Comparison of ENCODE assay signal across 14 cellular contexts in genomic region chr16:83420206-83420760, GRCh38.
DNase-seq lines count a peak whose midpoint lies in the region; ATAC-seq and TF ChIP-seq lines count a peak whose summit lies in the region.
"Had no signal": no experiment of that assay in that cellular context is flagged by ENCODE, and none has a peak within 500 bp of the region (broad histone marks: within the 10 kb centered on the region; RNA-seq: fewer than 3 reads in every experiment).

No MANE protein-coding gene starts in this region.

- TF ChIP-seq CTCF in HCT116 (IDR thresholded peaks at IDR 0.05 in 2 of 3, conservative IDR thresholded peaks at IDR 0.05 in 1 of 3; ENCODE audit: borderline replicate concordance in 1 of 3, insufficient read depth in 1 of 3, low read depth in 2 of 3, low read length in 2 of 3) (no peak), endothelial cell (IDR thresholded peaks at IDR 0.05; ENCODE audit: unreplicated experiment) (no peak), neural crest cell (conservative IDR thresholded peaks at IDR 0.05) (no peak)

- no TSS peak for BruUV-seq in HCT116 (replicated peaks; lab: Mats Ljungman, UMichigan)

- no peaks in the 10 kb centered on the region for H3K9me2 ChIP-seq in HCT116 (ENCODE audit: insufficient read depth)

- CTCF ChIA-PET in HCT116 (lab: Charles Lee), result no interaction called here
- CTCF ChIA-PET in CD4-positive, alpha-beta memory T cell (lab: Charles Lee; ENCODE audit: partially characterized antibody), result interaction anchor here (0.6 kb wide), 1 partner anchor 26 kb away, joined by 3 read pairs; no protein-coding TSS in a partner anchor

- H4K20me1 ChIP-seq in HCT116 (ENCODE audit: insufficient read depth), result no peaks in the 10 kb centered on the region

- H3K79me2 ChIP-seq in HCT116 (ENCODE audit: insufficient read depth, low read length), result no peaks in the 10 kb centered on the region

- no peak for ATAC-seq in HCT116
- ATAC-seq: natural killer cell had no signal

- H3K9me3 Mint-ChIP-seq in endothelial cell (ENCODE audit: unreplicated experiment) (no peaks in the 10 kb centered on the region), neural crest cell (no peaks in the 10 kb centered on the region)
- H3K9me3 Mint-ChIP-seq in CD4-positive, alpha-beta memory T cell, result peaks cover 0 to 5% (median under 1%) of the 10 kb centered on the region in 8 donors

- H3K27ac Mint-ChIP-seq in endothelial cell (ENCODE audit: unreplicated experiment) (no peak overlapping the region), neural crest cell (ENCODE audit: unreplicated experiment) (no peak overlapping the region)
- H3K27ac Mint-ChIP-seq in CD4-positive, alpha-beta memory T cell, result no peak overlapping the region
- H3K27ac Mint-ChIP-seq: natural killer cell had no signal

- RAD21 ChIA-PET in HCT116 (lab: Charles Lee; ENCODE audit: low non-redundant PET in 1 of 2, low total read pairs in 2 of 2, uncharacterized antibody in 2 of 2, unreplicated experiment in 2 of 2), result no interaction called here

- no peak overlapping the region for H3K9ac ChIP-seq in HCT116 (ENCODE audit: low read length)
- no peak overlapping the region for H3K9ac ChIP-seq in NT2/D1 (ENCODE audit: insufficient read length, low read depth)

- POLR2A ChIA-PET in HCT116 (lab: Charles Lee), result no interaction called here
- POLR2A ChIA-PET in CD4-positive, alpha-beta memory T cell (lab: Charles Lee; ENCODE audit: partially characterized antibody), result no interaction called here

- H3K27me3 Mint-ChIP-seq in endothelial cell (ENCODE audit: unreplicated experiment) (no peaks in the 10 kb centered on the region), neural crest cell (ENCODE audit: low read depth) (peaks cover 84% of the 10 kb centered on the region)
- peaks cover 0 to under 1% of the 10 kb centered on the region in 2 donors for H3K27me3 Mint-ChIP-seq in CD4-positive, alpha-beta memory T cell

- H3K4me3 ChIP-seq in HCT116 (replicated peaks in 1 of 2; ENCODE audit: low read depth in 1 of 2, low read length in 2 of 2), result no peak overlapping the region
- no peak overlapping the region for H3K4me3 ChIP-seq in NT2/D1 (ENCODE audit: insufficient read length, low read depth)
- H3K4me3 ChIP-seq in CD4-positive, alpha-beta memory T cell (ENCODE audit: low read length in 2 of 2), result no peak overlapping the region
- H3K4me3 ChIP-seq: heart left ventricle, thoracic aorta had no signal

- no peaks in the 10 kb centered on the region; a peak in 1 of 4 replicates for H3K9me3 ChIP-seq in HCT116 (ENCODE audit: control insufficient read depth in 1 of 2, insufficient read depth in 1 of 2, low read depth in 1 of 2, low read length in 2 of 2)
- H3K9me3 ChIP-seq in NT2/D1 (ENCODE audit: insufficient read depth, low read length), result no peaks in the 10 kb centered on the region
- H3K9me3 ChIP-seq in CD4-positive, alpha-beta memory T cell (ENCODE audit: control insufficient read depth in 1 of 2, low read length in 2 of 2), result no peaks in the 10 kb centered on the region
- H3K9me3 ChIP-seq: heart left ventricle, thoracic aorta had no signal

- no peaks in the 10 kb centered on the region for H3K4me1 ChIP-seq in HCT116 (ENCODE audit: control insufficient read depth in 1 of 2, insufficient read depth in 2 of 2, low read length in 2 of 2)
- no peaks in the 10 kb centered on the region for H3K4me1 ChIP-seq in NT2/D1 (ENCODE audit: insufficient read depth, insufficient read length)
- no peaks in the 10 kb centered on the region for H3K4me1 ChIP-seq in CD4-positive, alpha-beta memory T cell (ENCODE audit: insufficient read depth, low read length)
- H3K4me1 ChIP-seq: heart left ventricle had no signal

- no peak overlapping the region for H3K4me2 ChIP-seq in HCT116 (ENCODE audit: low read length)

- H3K4me3 Mint-ChIP-seq in endothelial cell (ENCODE audit: unreplicated experiment), result no peak overlapping the region
- no peak overlapping the region for H3K4me3 Mint-ChIP-seq in neural crest cell
- no peak overlapping the region for H3K4me3 Mint-ChIP-seq in CD4-positive, alpha-beta memory T cell
- H3K4me3 Mint-ChIP-seq: natural killer cell had no signal

- no peak for TF ChIP-seq RAD21 in HCT116 (IDR thresholded peaks at IDR 0.05; ENCODE audit: low read depth)

- no peaks in the 10 kb centered on the region for H3K36me3 ChIP-seq in HCT116 (ENCODE audit: control insufficient read depth in 1 of 2, insufficient read depth in 2 of 2, low read length in 2 of 2)
- no peaks in the 10 kb centered on the region for H3K36me3 ChIP-seq in NT2/D1 (ENCODE audit: insufficient read depth, insufficient read length, low read length)
- no peaks in the 10 kb centered on the region for H3K36me3 ChIP-seq in CD4-positive, alpha-beta memory T cell (ENCODE audit: insufficient read depth, low read length)
- H3K36me3 ChIP-seq: heart left ventricle, thoracic aorta had no signal

- H3K27me3 ChIP-seq in HCT116 (ENCODE audit: insufficient read depth, low read length) (no peaks in the 10 kb centered on the region), NT2/D1 (ENCODE audit: insufficient read depth, insufficient read length) (no peaks in the 10 kb centered on the region)
- H3K27me3 ChIP-seq in CD4-positive, alpha-beta memory T cell (ENCODE audit: insufficient read depth, low read length), result no peaks in the 10 kb centered on the region
- H3K27me3 ChIP-seq: heart left ventricle had no signal

- intact Hi-C loops in HCT116 (cut with micrococcal nuclease), result no loop called here
- intact Hi-C loops in CD4-positive, alpha-beta memory T cell (cut with micrococcal nuclease), result no loop called here

- H3K4me1 Mint-ChIP-seq in endothelial cell (ENCODE audit: unreplicated experiment) (no peaks in the 10 kb centered on the region), neural crest cell (no peaks in the 10 kb centered on the region)
- no peaks in the 10 kb centered on the region for H3K4me1 Mint-ChIP-seq in CD4-positive, alpha-beta memory T cell
- H3K4me1 Mint-ChIP-seq: natural killer cell had no signal

- H3K27ac ChIP-seq in HCT116 (ENCODE audit: low read depth, low read length), result no peak overlapping the region
- H3K27ac ChIP-seq in CD4-positive, alpha-beta memory T cell (ENCODE audit: low read depth, low read length), result no peak overlapping the region
- H3K27ac ChIP-seq: heart left ventricle, thoracic aorta had no signal

- no peak for TF ChIP-seq POLR2A in HCT116 (IDR thresholded peaks at IDR 0.05; ENCODE audit: borderline replicate concordance, extremely low read depth, insufficient read depth, insufficient read length)

- no peaks in the 10 kb centered on the region for H3K36me3 Mint-ChIP-seq in endothelial cell (ENCODE audit: low read depth, unreplicated experiment)
- H3K36me3 Mint-ChIP-seq in neural crest cell (ENCODE audit: low read depth), result no peaks in the 10 kb centered on the region
- no peaks in the 10 kb centered on the region for H3K36me3 Mint-ChIP-seq in CD4-positive, alpha-beta memory T cell
- H3K36me3 Mint-ChIP-seq: natural killer cell had no signal

- no peak overlapping the region for H2AFZ ChIP-seq in HCT116 (ENCODE audit: low read depth, low read length, poor library complexity, severe bottlenecking)

- DNase-seq in HCT116 (ENCODE audit: low read depth, low spot score) (no peak), NT2/D1 (ENCODE audit: low read depth, low spot score) (peak; percentile 3), endothelial cell (ENCODE audit: low spot score) (peak; percentile 22), neural crest cell (ENCODE audit: low read depth, low spot score) (peak; percentile 10), NCI-H524 treated with DMSO at 0.1 percent for 48 hours (lab: John Stamatoyannopoulos, UW) (no peak)
- DNase-seq in NK-92 treated with Interleukin-12 subunit alpha and Interleukin-12 subunit beta, amount 100 ng/mL, for 24 hours (lab: John Stamatoyannopoulos, UW), result no peak
- DNase-seq in activated CD4-positive, alpha-beta T cell treated with anti-CD3 and anti-CD28 coated beads for 4 hours, result no peak
- no peak for DNase-seq in CD4-positive, alpha-beta memory T cell
- DNase-seq: activated CD8-positive, alpha-beta memory T cell treated with anti-CD3 and anti-CD28 coated beads, Interleukin-2, amount 50 U/mL, for 4 hours; heart left ventricle; natural killer cell; NCI-H226; stimulated activated CD4-positive, alpha-beta T cell treated with anti-CD3 and anti-CD28 coated beads, Interleukin-4, amount 100 ng/mL, for 1 hour had no signal

TF ChIP-seq in HCT116, 20 proteins besides CTCF, POLR2A, EP300 and RAD21:
- TF ChIP-seq, protein P1, sequence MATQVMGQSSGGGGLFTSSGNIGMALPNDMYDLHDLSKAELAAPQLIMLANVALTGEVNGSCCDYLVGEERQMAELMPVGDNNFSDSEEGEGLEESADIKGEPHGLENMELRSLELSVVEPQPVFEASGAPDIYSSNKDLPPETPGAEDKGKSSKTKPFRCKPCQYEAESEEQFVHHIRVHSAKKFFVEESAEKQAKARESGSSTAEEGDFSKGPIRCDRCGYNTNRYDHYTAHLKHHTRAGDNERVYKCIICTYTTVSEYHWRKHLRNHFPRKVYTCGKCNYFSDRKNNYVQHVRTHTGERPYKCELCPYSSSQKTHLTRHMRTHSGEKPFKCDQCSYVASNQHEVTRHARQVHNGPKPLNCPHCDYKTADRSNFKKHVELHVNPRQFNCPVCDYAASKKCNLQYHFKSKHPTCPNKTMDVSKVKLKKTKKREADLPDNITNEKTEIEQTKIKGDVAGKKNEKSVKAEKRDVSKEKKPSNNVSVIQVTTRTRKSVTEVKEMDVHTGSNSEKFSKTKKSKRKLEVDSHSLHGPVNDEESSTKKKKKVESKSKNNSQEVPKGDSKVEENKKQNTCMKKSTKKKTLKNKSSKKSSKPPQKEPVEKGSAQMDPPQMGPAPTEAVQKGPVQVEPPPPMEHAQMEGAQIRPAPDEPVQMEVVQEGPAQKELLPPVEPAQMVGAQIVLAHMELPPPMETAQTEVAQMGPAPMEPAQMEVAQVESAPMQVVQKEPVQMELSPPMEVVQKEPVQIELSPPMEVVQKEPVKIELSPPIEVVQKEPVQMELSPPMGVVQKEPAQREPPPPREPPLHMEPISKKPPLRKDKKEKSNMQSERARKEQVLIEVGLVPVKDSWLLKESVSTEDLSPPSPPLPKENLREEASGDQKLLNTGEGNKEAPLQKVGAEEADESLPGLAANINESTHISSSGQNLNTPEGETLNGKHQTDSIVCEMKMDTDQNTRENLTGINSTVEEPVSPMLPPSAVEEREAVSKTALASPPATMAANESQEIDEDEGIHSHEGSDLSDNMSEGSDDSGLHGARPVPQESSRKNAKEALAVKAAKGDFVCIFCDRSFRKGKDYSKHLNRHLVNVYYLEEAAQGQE (IDR thresholded peaks at IDR 0.05; ENCODE audit: low read depth), result peak; percentile 71
- no peak for TF ChIP-seq ZFX (IDR thresholded peaks at IDR 0.05)
TF ChIP-seq in HCT116: peak in this region for 1.

Comparison
In these comparisons a context has a peak if more than half of its experiments do, and no peak if none do; other contexts are left out.
1. DNase-seq: peak in NT2/D1 (single experiment), endothelial cell (single experiment) and neural crest cell (single experiment); none in HCT116 (single experiment), NK-92 treated with Interleukin-12 subunit alpha and Interleukin-12 subunit beta, amount 100 ng/mL, for 24 hours (single experiment), activated CD4-positive, alpha-beta T cell treated with anti-CD3 and anti-CD28 coated beads for 4 hours (0 of 2), NCI-H524 treated with DMSO at 0.1 percent for 48 hours (single experiment) and CD4-positive, alpha-beta memory T cell (0 of 5).